8 cellular contexts compared by ENCODE assay signal in genomic region chr10:122565766-122566206, GRCh38. TPM values are rescaled to one million over a fixed set of nuclear protein-coding genes. Genes with fewer than 3 reads are reported as not detected.
DNase-seq lines count a peak whose midpoint lies in the region; ATAC-seq and TF ChIP-seq lines count a peak whose summit lies in the region.

No MANE protein-coding gene starts in this region.

- no peak overlapping the region for H3K27ac ChIP-seq in liver (ENCODE audit: low read depth in 1 of 2, low read length in 2 of 2)

- peak; percentile 66 for TF ChIP-seq CTCF in natural killer cell (IDR thresholded peaks at IDR 0.05)
- peak; percentile 88 for TF ChIP-seq CTCF in liver (IDR thresholded peaks at IDR 0.05; ENCODE audit: low read depth, low read length, missing input control)

- H3K27me3 Mint-ChIP-seq in natural killer cell (ENCODE audit: low read depth in 2 of 2) = peaks cover 21 to 34% of the 10 kb centered on the region in 2 donors
- peaks cover 25 to 32% of the 10 kb centered on the region in 2 donors for H3K27me3 Mint-ChIP-seq in natural killer cell treated with Interleukin-12 subunit alpha and Interleukin-12 subunit beta and Interleukin-15 and Interleukin-18, amount 100 ng/mL, for 72 hours
- H3K27me3 Mint-ChIP-seq in activated CD4-positive, alpha-beta T cell treated with anti-CD3 and anti-CD28 coated beads for 36 hours = peaks cover 12% of the 10 kb centered on the region

- CTCF ChIA-PET in activated CD4-positive, alpha-beta T cell treated with anti-CD3 and anti-CD28 coated beads for 36 hours (lab: Charles Lee) = interaction anchor here (0.6 to 2.4 kb wide), 37 partner anchors 10 to 1671 kb away, joined by 3 to 26 read pairs (median 4); no protein-coding TSS in a partner anchor

- no peaks in the 10 kb centered on the region for H3K36me3 ChIP-seq in liver (ENCODE audit: control insufficient read depth in 4 of 4, insufficient read depth in 3 of 4, low read depth in 1 of 4, low read length in 3 of 4)

- intact Hi-C loops in natural killer cell (cut with micrococcal nuclease) = loop anchor here (1.0 to 5.0 kb wide), 3 partner anchors 128 to 267 kb away; no protein-coding TSS in a partner anchor
- intact Hi-C loops in activated CD4-positive, alpha-beta T cell treated with anti-CD3 and anti-CD28 coated beads for 36 hours (cut with DNase I, micrococcal nuclease) = loop anchor here (1.0 to 10.0 kb wide), 9 partner anchors 40 to 992 kb away; no protein-coding TSS in a partner anchor

- no peak overlapping the region for H3K27ac Mint-ChIP-seq in natural killer cell
- H3K27ac Mint-ChIP-seq in natural killer cell treated with Interleukin-12 subunit alpha and Interleukin-12 subunit beta and Interleukin-15 and Interleukin-18, amount 100 ng/mL, for 72 hours = no peak overlapping the region
- no peak overlapping the region for H3K27ac Mint-ChIP-seq in activated CD4-positive, alpha-beta T cell treated with anti-CD3 and anti-CD28 coated beads for 36 hours

- peak overlapping the region in 1 of 2 donors; percentile 50 for H3K9ac ChIP-seq in liver (ENCODE audit: low read depth in 1 of 2, low read length in 2 of 2)

- peak in 1 of 3 donors; percentile 61 for ATAC-seq in natural killer cell
- no peak for ATAC-seq in natural killer cell treated with Interleukin-12 subunit alpha and Interleukin-12 subunit beta and Interleukin-15 and Interleukin-18, amount 100 ng/mL, for 72 hours
- ATAC-seq in activated CD4-positive, alpha-beta T cell treated with anti-CD3 and anti-CD28 coated beads for 36 hours = peak; percentile 47

- POLR2A ChIA-PET in activated CD4-positive, alpha-beta T cell treated with anti-CD3 and anti-CD28 coated beads for 36 hours (lab: Charles Lee) = no interaction called here

- no peaks in the 10 kb centered on the region for H3K36me3 Mint-ChIP-seq in natural killer cell
- H3K36me3 Mint-ChIP-seq in natural killer cell treated with Interleukin-12 subunit alpha and Interleukin-12 subunit beta and Interleukin-15 and Interleukin-18, amount 100 ng/mL, for 72 hours = no peaks in the 10 kb centered on the region
- H3K36me3 Mint-ChIP-seq in activated CD4-positive, alpha-beta T cell treated with anti-CD3 and anti-CD28 coated beads for 36 hours (ENCODE audit: low read depth) = no peaks in the 10 kb centered on the region

- no peaks in the 10 kb centered on the region for H3K9me3 Mint-ChIP-seq in natural killer cell
- no peaks in the 10 kb centered on the region for H3K9me3 Mint-ChIP-seq in natural killer cell treated with Interleukin-12 subunit alpha and Interleukin-12 subunit beta and Interleukin-15 and Interleukin-18, amount 100 ng/mL, for 72 hours
- H3K9me3 Mint-ChIP-seq in activated CD4-positive, alpha-beta T cell treated with anti-CD3 and anti-CD28 coated beads for 36 hours (ENCODE audit: low read depth) = no peaks in the 10 kb centered on the region

- peaks cover 0 to 4% (median 1%) of the 10 kb centered on the region in 4 donors for H3K4me1 ChIP-seq in liver (ENCODE audit: control insufficient read depth in 4 of 4, insufficient read depth in 4 of 4, low read length in 3 of 4)

- H3K4me3 Mint-ChIP-seq in natural killer cell = no peak overlapping the region
- no peak overlapping the region for H3K4me3 Mint-ChIP-seq in natural killer cell treated with Interleukin-12 subunit alpha and Interleukin-12 subunit beta and Interleukin-15 and Interleukin-18, amount 100 ng/mL, for 72 hours
- no peak overlapping the region for H3K4me3 Mint-ChIP-seq in activated CD4-positive, alpha-beta T cell treated with anti-CD3 and anti-CD28 coated beads for 36 hours

- no peaks in the 10 kb centered on the region for H3K4me1 Mint-ChIP-seq in natural killer cell
- peaks cover 0 to 7% of the 10 kb centered on the region in 2 donors for H3K4me1 Mint-ChIP-seq in natural killer cell treated with Interleukin-12 subunit alpha and Interleukin-12 subunit beta and Interleukin-15 and Interleukin-18, amount 100 ng/mL, for 72 hours (ENCODE audit: low read depth in 2 of 2)
- peaks cover 7% of the 10 kb centered on the region for H3K4me1 Mint-ChIP-seq in activated CD4-positive, alpha-beta T cell treated with anti-CD3 and anti-CD28 coated beads for 36 hours

- 19% methylated on average over 13 of the region's 13 CpGs for WGBS in liver

- peak overlapping the region; percentile 12 to 41 (median 20) for H3K4me3 ChIP-seq in liver (ENCODE audit: low read depth in 1 of 3, low read length in 3 of 3)

- TF ChIP-seq RAD21 in liver (IDR thresholded peaks at IDR 0.05) = peak; percentile 98 to 99

- peak; percentile 46 for DNase-seq in natural killer cell
- DNase-seq in natural killer cell treated with Interleukin-12 subunit alpha and Interleukin-12 subunit beta and Interleukin-15 and Interleukin-18, amount 100 ng/mL, for 72 hours (ENCODE audit: low spot score) = no peak
- DNase-seq in NCI-H2227 treated with DMSO at 0.1 percent for 48 hours (lab: John Stamatoyannopoulos, UW) = peak; percentile 34
- peak; percentile 85 for DNase-seq in activated CD4-positive, alpha-beta T cell treated with anti-CD3 and anti-CD28 coated beads for 36 hours
- peak; percentile 90 for DNase-seq in dedifferentiated amniotic fluid mesenchymal stem cell (ENCODE audit: extremely low spot score)
- DNase-seq in stimulated activated CD4-positive, alpha-beta T cell treated with anti-CD3 and anti-CD28 coated beads, Interleukin-4, amount 100 ng/mL, for 48 hours (ENCODE audit: low read depth in 2 of 2) = peak; percentile 65 to 75
- no peak for DNase-seq in cortex of kidney (lab: John Stamatoyannopoulos, UW)

- H3K27me3 ChIP-seq in liver (ENCODE audit: control insufficient read depth in 4 of 4, insufficient read depth in 4 of 4, low read length in 3 of 4) = peaks cover 0 to 3% (median 1%) of the 10 kb centered on the region in 4 donors

- no peaks in the 10 kb centered on the region for H3K9me3 ChIP-seq in liver (ENCODE audit: control insufficient read depth in 4 of 4, low read length in 3 of 4)

TF ChIP-seq in liver, 16 proteins besides CTCF, POLR2A, EP300 and RAD21 (continues in another document):
- TF ChIP-seq, protein P1, sequence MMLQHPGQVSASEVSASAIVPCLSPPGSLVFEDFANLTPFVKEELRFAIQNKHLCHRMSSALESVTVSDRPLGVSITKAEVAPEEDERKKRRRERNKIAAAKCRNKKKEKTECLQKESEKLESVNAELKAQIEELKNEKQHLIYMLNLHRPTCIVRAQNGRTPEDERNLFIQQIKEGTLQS (IDR thresholded peaks at IDR 0.05) = no peak
- TF ChIP-seq FOXA1 (IDR thresholded peaks at IDR 0.05) = no peak
- TF ChIP-seq HNF4A (conservative IDR thresholded peaks at IDR 0.05) = no peak
- no peak for TF ChIP-seq TAF1 (conservative IDR thresholded peaks at IDR 0.05)
- no peak for TF ChIP-seq JUND (IDR thresholded peaks at IDR 0.05)
- TF ChIP-seq YY1 (IDR thresholded peaks at IDR 0.05) = no peak
- no peak for TF ChIP-seq HNF4G (IDR thresholded peaks at IDR 0.05)
- no peak for TF ChIP-seq EGR1 (IDR thresholded peaks at IDR 0.05; ENCODE audit: low read depth in 2 of 2)
- TF ChIP-seq ZBTB33 (IDR thresholded peaks at IDR 0.05) = no peak
- no peak for TF ChIP-seq RXRA (IDR thresholded peaks at IDR 0.05)
- TF ChIP-seq MAX (IDR thresholded peaks at IDR 0.05) = no peak
- TF ChIP-seq SP1 (IDR thresholded peaks at IDR 0.05) = no peak
- TF ChIP-seq NR2F2 (IDR thresholded peaks at IDR 0.05) = no peak
- no peak for TF ChIP-seq FOXA2 (IDR thresholded peaks at IDR 0.05)
- TF ChIP-seq GABPA (IDR thresholded peaks at IDR 0.05 in 1 of 2, conservative IDR thresholded peaks at IDR 0.05 in 1 of 2) = no peak

RNA-seq across cellular contexts. Expression of gene DMBT1, which starts 5.2 kb away (rescaled TPM):
- total RNA-seq in natural killer cell = not detected
- total RNA-seq in natural killer cell treated with Interleukin-12 subunit alpha and Interleukin-12 subunit beta and Interleukin-15 and Interleukin-18, amount 100 ng/mL, for 72 hours = not detected
- not detected for total RNA-seq in activated CD4-positive, alpha-beta T cell treated with anti-CD3 and anti-CD28 coated beads for 36 hours
- total RNA-seq in liver = not detected
- polyA plus RNA-seq in liver = under 1 TPM in 1 of 2 donors, not detected in 1; 0.03 TPM

Comparison
In these comparisons a context has a peak if more than half of its experiments do, and no peak if none do; other contexts are left out.
1. DNase-seq: peak in natural killer cell (single experiment), NCI-H2227 treated with DMSO at 0.1 percent for 48 hours (single experiment), activated CD4-positive, alpha-beta T cell treated with anti-CD3 and anti-CD28 coated beads for 36 hours (single experiment), dedifferentiated amniotic fluid mesenchymal stem cell (single experiment) and stimulated activated CD4-positive, alpha-beta T cell treated with anti-CD3 and anti-CD28 coated beads, Interleukin-4, amount 100 ng/mL, for 48 hours (2 of 2); none in natural killer cell treated with Interleukin-12 subunit alpha and Interleukin-12 subunit beta and Interleukin-15 and Interleukin-18, amount 100 ng/mL, for 72 hours (single experiment) and cortex of kidney (single experiment).